ENCODE assay signal across 1 cellular context in the genomic region with DNA sequence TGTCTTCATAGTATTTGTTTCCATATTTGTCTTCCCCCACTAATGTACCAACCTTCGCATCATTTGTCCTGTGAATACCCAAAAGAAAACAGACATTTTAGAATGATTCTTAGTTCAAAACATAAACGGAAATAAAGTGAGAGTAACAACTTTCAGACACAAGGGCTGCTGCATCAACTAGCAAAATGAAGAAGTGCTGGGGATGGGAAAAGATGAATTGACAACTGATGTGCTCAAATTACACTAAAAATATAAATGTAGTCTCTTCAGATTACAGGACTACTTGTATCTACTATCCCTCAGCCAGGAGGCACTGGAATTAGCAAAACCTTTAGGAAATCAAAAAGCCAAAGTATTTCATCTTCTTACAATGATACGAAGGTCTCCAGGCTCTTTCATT.
TF ChIP-seq lines count a peak whose summit lies in the region.

No MANE protein-coding gene starts in this region.

TF ChIP-seq in K562, 482 proteins besides CTCF, POLR2A, EP300 and RAD21 (continued from another document):
- TF ChIP-seq, protein P1, sequence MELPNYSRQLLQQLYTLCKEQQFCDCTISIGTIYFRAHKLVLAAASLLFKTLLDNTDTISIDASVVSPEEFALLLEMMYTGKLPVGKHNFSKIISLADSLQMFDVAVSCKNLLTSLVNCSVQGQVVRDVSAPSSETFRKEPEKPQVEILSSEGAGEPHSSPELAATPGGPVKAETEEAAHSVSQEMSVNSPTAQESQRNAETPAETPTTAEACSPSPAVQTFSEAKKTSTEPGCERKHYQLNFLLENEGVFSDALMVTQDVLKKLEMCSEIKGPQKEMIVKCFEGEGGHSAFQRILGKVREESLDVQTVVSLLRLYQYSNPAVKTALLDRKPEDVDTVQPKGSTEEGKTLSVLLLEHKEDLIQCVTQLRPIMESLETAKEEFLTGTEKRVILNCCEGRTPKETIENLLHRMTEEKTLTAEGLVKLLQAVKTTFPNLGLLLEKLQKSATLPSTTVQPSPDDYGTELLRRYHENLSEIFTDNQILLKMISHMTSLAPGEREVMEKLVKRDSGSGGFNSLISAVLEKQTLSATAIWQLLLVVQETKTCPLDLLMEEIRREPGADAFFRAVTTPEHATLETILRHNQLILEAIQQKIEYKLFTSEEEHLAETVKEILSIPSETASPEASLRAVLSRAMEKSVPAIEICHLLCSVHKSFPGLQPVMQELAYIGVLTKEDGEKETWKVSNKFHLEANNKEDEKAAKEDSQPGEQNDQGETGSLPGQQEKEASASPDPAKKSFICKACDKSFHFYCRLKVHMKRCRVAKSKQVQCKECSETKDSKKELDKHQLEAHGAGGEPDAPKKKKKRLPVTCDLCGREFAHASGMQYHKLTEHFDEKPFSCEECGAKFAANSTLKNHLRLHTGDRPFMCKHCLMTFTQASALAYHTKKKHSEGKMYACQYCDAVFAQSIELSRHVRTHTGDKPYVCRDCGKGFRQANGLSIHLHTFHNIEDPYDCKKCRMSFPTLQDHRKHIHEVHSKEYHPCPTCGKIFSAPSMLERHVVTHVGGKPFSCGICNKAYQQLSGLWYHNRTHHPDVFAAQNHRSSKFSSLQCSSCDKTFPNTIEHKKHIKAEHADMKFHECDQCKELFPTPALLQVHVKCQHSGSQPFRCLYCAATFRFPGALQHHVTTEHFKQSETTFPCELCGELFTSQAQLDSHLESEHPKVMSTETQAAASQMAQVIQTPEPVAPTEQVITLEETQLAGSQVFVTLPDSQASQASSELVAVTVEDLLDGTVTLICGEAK (IDR thresholded peaks at IDR 0.05): no peak
- TF ChIP-seq, protein P1 (CRISPR knock-in tag; IDR thresholded peaks at IDR 0.05): no peak
- TF ChIP-seq HNRNPK (IDR thresholded peaks at IDR 0.05; ENCODE audit: low read depth, low read length, poor library complexity, severe bottlenecking): no peak
- TF ChIP-seq, protein P2, sequence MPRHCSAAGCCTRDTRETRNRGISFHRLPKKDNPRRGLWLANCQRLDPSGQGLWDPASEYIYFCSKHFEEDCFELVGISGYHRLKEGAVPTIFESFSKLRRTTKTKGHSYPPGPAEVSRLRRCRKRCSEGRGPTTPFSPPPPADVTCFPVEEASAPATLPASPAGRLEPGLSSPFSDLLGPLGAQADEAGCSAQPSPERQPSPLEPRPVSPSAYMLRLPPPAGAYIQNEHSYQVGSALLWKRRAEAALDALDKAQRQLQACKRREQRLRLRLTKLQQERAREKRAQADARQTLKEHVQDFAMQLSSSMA (CRISPR knock-in tag; IDR thresholded peaks at IDR 0.05): no peak
- no peak for TF ChIP-seq ZNF75A (CRISPR knock-in tag; IDR thresholded peaks at IDR 0.05)
- TF ChIP-seq GABPB2 (CRISPR knock-in tag; conservative IDR thresholded peaks at IDR 0.05): no peak
